ENCODE assay signal across 8 cellular contexts in genomic region chr15:55290361-55291057, GRCh38. TPM values are rescaled to one million over a fixed set of nuclear protein-coding genes. Genes with fewer than 3 reads are reported as not detected.
DNase-seq lines count a peak whose midpoint lies in the region; ATAC-seq, FAIRE-seq and TF ChIP-seq lines count a peak whose summit lies in the region.

No MANE protein-coding gene starts in this region.

- H3K4me3 Mint-ChIP-seq in progenitor cell of endocrine pancreas (ENCODE audit: low read depth) = peak overlapping the region; percentile 81

- WGBS in adipose tissue, 3 donors = 15 to 17% (median 15%) methylated on average over 23 of the region's 23 CpGs
- WGBS in heart right ventricle, 2 donors = 16 to 17% methylated on average over 23 of the region's 23 CpGs
- 17% methylated on average over 23 of the region's 23 CpGs for WGBS in urinary bladder

- TF ChIP-seq CTCF in heart right ventricle (IDR thresholded peaks at IDR 0.05) = peak; percentile 66 to 97 (median 88)
- peak; percentile 93 for TF ChIP-seq CTCF in progenitor cell of endocrine pancreas (IDR thresholded peaks at IDR 0.05; ENCODE audit: unreplicated experiment)

- H3K27ac Mint-ChIP-seq in progenitor cell of endocrine pancreas = peak overlapping the region; percentile 92

- H3K9me3 ChIP-seq in heart right ventricle = no peaks in the 10 kb centered on the region

- DNase-seq in GM12892 (ENCODE audit: insufficient read length) = peak; percentile 64
- DNase-seq in NCI-H1105 treated with DMSO at 0.1 percent for 48 hours (lab: John Stamatoyannopoulos, UW) = peak; percentile 48
- peak; percentile 73 for DNase-seq in T follicular helper cell (ENCODE audit: low read depth)
- peak; percentile 81 to 83 for DNase-seq in heart right ventricle
- peak; percentile 73 for DNase-seq in progenitor cell of endocrine pancreas (ENCODE audit: low spot score, unreplicated experiment)

- FAIRE-seq in GM12892 (lab: Jason Lieb, UNC) = peak; percentile 48

- no peaks in the 10 kb centered on the region for H3K27me3 Mint-ChIP-seq in progenitor cell of endocrine pancreas

- ATAC-seq in HG02798 (IDR thresholded peaks at IDR 0.05; ENCODE audit: poor library complexity, unreplicated experiment) (peak; percentile 80), heart right ventricle (peak; percentile 89 to 97 (median 94))

- intact Hi-C loops in heart right ventricle (cut with DNase I) = loop anchor here in 7 of 10 donors (1.0 to 5.0 kb wide), 4 partner anchors 72 to 93 kb away; partner anchors contain the start of gene RSL24D1 (in 1 of the 7)

- H3K4me3 ChIP-seq in heart right ventricle = peak overlapping the region; percentile 70 to 92 (median 85)
- H3K4me3 ChIP-seq in urinary bladder (ENCODE audit: low read depth, low read length) = peak overlapping the region; percentile 81

- TF ChIP-seq POLR2A in GM12892 (IDR thresholded peaks at IDR 0.05; ENCODE audit: low read depth, low read length) = no peak

- no peaks in the 10 kb centered on the region for H3K27me3 ChIP-seq in heart right ventricle

- H3K36me3 ChIP-seq in heart right ventricle (no peaks in the 10 kb centered on the region), urinary bladder (ENCODE audit: insufficient read depth) (no peaks in the 10 kb centered on the region)

- no peaks in the 10 kb centered on the region for H3K36me3 Mint-ChIP-seq in progenitor cell of endocrine pancreas (ENCODE audit: insufficient read depth)

- H3K4me1 Mint-ChIP-seq in progenitor cell of endocrine pancreas (ENCODE audit: low read depth) = peaks cover 5% of the 10 kb centered on the region

- H3K4me1 ChIP-seq in heart right ventricle = peaks cover 0 to 33% (median 11%) of the 10 kb centered on the region in 9 donors
- no peaks in the 10 kb centered on the region for H3K4me1 ChIP-seq in urinary bladder (ENCODE audit: insufficient read depth)

- H3K27ac ChIP-seq in adipose tissue (ENCODE audit: low read depth, low read length) (peak overlapping the region; percentile 79), heart right ventricle (peak overlapping the region; percentile 77 to 98 (median 87)), urinary bladder (ENCODE audit: low read depth) (peak overlapping the region; percentile 80)

- no peaks in the 10 kb centered on the region for H3K9me3 Mint-ChIP-seq in progenitor cell of endocrine pancreas (ENCODE audit: low read depth)

RNA-seq across cellular contexts. Expression of gene RAB27A, which starts 0.9 kb away (rescaled TPM):
- 28.9 TPM for polyA plus RNA-seq in GM12892 (2012; ENCODE audit: missing spikeins)
- 10 to 100 TPM; 10.7 to 23.7 (median 17.8) TPM for polyA plus RNA-seq in adipose tissue
- total RNA-seq in heart right ventricle = 10 to 100 TPM in 2 of 10 donors, 1 to 10 TPM in 8; 3.0 to 13.9 (median 4.3) TPM
- polyA plus RNA-seq in heart right ventricle = 1 to 10 TPM; 3.0 to 6.3 TPM
- 14.0 and 14.5 TPM in 2 replicates for total RNA-seq in progenitor cell of endocrine pancreas
- total RNA-seq in urinary bladder = 17.2 TPM
- 30.8 TPM for polyA plus RNA-seq in urinary bladder

RNA-seq across cellular contexts. Expression of gene PIGBOS1, which starts 28.4 kb away (rescaled TPM):
- polyA plus RNA-seq in GM12892 (2012; ENCODE audit: missing spikeins) = 20.8 TPM
- polyA plus RNA-seq in adipose tissue (10 to 100 TPM in 2 of 3 donors, 1 to 10 TPM in 1; 9.7 to 22.2 (median 21.6) TPM), heart right ventricle (10 to 100 TPM; 17.7 to 20.5 TPM), urinary bladder (22.9 TPM)
- total RNA-seq in heart right ventricle (1 to 10 TPM; 3.3 to 8.7 (median 7.4) TPM), progenitor cell of endocrine pancreas (13.5 and 13.6 TPM in 2 replicates), urinary bladder (16.0 TPM)

RNA-seq across cellular contexts. Expression of gene PIGB, which starts 28.5 kb away (rescaled TPM):
- 20.2 TPM for polyA plus RNA-seq in GM12892 (2012; ENCODE audit: missing spikeins)
- 1 to 10 TPM; 2.8 to 6.8 (median 5.5) TPM for polyA plus RNA-seq in adipose tissue
- 1 to 10 TPM; 1.4 to 4.3 (median 3.1) TPM for total RNA-seq in heart right ventricle
- 1 to 10 TPM; 2.7 to 9.9 TPM for polyA plus RNA-seq in heart right ventricle
- 16.2 and 17.6 TPM in 2 replicates for total RNA-seq in progenitor cell of endocrine pancreas
- 14.1 TPM for total RNA-seq in urinary bladder
- polyA plus RNA-seq in urinary bladder = 8.5 TPM

Comparison
In these comparisons a context has a peak if more than half of its experiments do, and no peak if none do; other contexts are left out.
1. Peak in every context shown above with its lines: DNase-seq, ATAC-seq, H3K4me3 ChIP-seq and H3K27ac ChIP-seq.